Comparison of ENCODE assay signal across 8 cellular contexts in genomic region chr20:57089701-57090144, GRCh38.
A peak's percentile ranks its signal among the peaks of the same experiment; 100 is the strongest.
DNase-seq lines count a peak whose midpoint lies in the region; ATAC-seq, FAIRE-seq and TF ChIP-seq lines count a peak whose summit lies in the region.

No MANE protein-coding gene starts in this region.

- H3K9me3 ChIP-seq in A549, result no peaks in the 10 kb centered on the region

- POLR2A ChIA-PET in A549 (lab: Yijun Ruan, JAX) (no interaction called here), RWPE1 (lab: Yijun Ruan, JAX; ENCODE audit: low non-redundant PET) (no interaction called here)

- no peak for FAIRE-seq in A549 (lab: Jason Lieb, UNC)

- CTCF ChIA-PET in A549 (lab: Yijun Ruan, JAX) (interaction anchor here (0.6 to 10.8 kb wide), 39 partner anchors 9 to 539 kb away, joined by 3 to 244 read pairs (median 5); partner anchors contain the start of genes RAE1 and SPO11), RWPE1 (lab: Yijun Ruan, JAX) (interaction anchor here (0.5 to 4.2 kb wide), 27 partner anchors 8 to 979 kb away, joined by 3 to 154 read pairs (median 3); partner anchors contain the start of gene SPO11)

- H3K4me1 ChIP-seq in A549, result no peaks in the 10 kb centered on the region

- ATAC-seq in A549, result peak; percentile 82 to 95
- ATAC-seq in HG03354 (IDR thresholded peaks at IDR 0.05; ENCODE audit: poor library complexity, severe bottlenecking, unreplicated experiment), result peak; percentile 73
- no peak for ATAC-seq in GM18505 (IDR thresholded peaks at IDR 0.05; ENCODE audit: unreplicated experiment)

- H3K4me3 ChIP-seq in A549, result no peak overlapping the region

- H3K4me2 ChIP-seq in A549, result no peak overlapping the region

- DNase-seq in A549 (ENCODE audit: low read depth in 1 of 2, low spot score in 1 of 2) (peak; percentile 61 to 71), RWPE1 (ENCODE audit: low spot score) (peak; percentile 87), head of caudate nucleus (peak; percentile 38 to 92 (median 80)), posterior cingulate gyrus (peak; percentile 55 to 96 (median 84))
- peak; percentile 7 for DNase-seq in activated T-helper 9 cell treated with anti-CD3 and anti-CD28 coated beads, Interleukin-2, amount 50 U/mL, for 16 hours (ENCODE audit: low read depth)

- peak; percentile 91 to 92 for TF ChIP-seq RAD21 in A549 (conservative IDR thresholded peaks at IDR 0.05 in 1 of 2, IDR thresholded peaks at IDR 0.05 in 1 of 2)

- WGBS in A549 (ENCODE audit: missing lambda C conversion rate), result 12% methylated on average over 9 of the region's 12 CpGs

- no peak for TF ChIP-seq POLR2A in A549 (IDR thresholded peaks at IDR 0.05; ENCODE audit: low read length)
- TF ChIP-seq POLR2A in GM18505 (IDR thresholded peaks at IDR 0.05; ENCODE audit: borderline replicate concordance, extremely low read depth, insufficient read depth, insufficient read length), result no peak

- peak; percentile 92 for TF ChIP-seq CTCF in A549 (IDR thresholded peaks at IDR 0.05)
- TF ChIP-seq CTCF in GM12874 (IDR thresholded peaks at IDR 0.05; ENCODE audit: insufficient read depth, low read depth, low read length), result peak; percentile 92
- peak; percentile 100 for TF ChIP-seq CTCF in RWPE1 (conservative IDR thresholded peaks at IDR 0.05; ENCODE audit: low read depth)

- H3K27ac ChIP-seq in A549 (no peak overlapping the region), RWPE1 (no peak overlapping the region)

- TF ChIP-seq EP300 in A549 (IDR thresholded peaks at IDR 0.05), result no peak

- intact Hi-C loops in head of caudate nucleus (cut with DNase I) (loop anchor here (10.0 kb wide), 1 partner anchor 175 kb away; the partner anchor contains the start of gene BMP7), posterior cingulate gyrus (cut with DNase I) (loop anchor here (1.0 to 10.0 kb wide), 2 partner anchors 175 to 257 kb away; partner anchors contain the start of gene BMP7)

TF ChIP-seq in A549, 52 proteins besides CTCF, POLR2A, EP300 and RAD21:
- no peak for TF ChIP-seq JUN (IDR thresholded peaks at IDR 0.05)
- TF ChIP-seq SMC3 (IDR thresholded peaks at IDR 0.05), result peak; percentile 93
- no peak for TF ChIP-seq SREBF2 (IDR thresholded peaks at IDR 0.05)
- no peak for TF ChIP-seq CBX8 (IDR thresholded peaks at IDR 0.05)
- no peak for TF ChIP-seq ATOH8 (CRISPR knock-in tag; IDR thresholded peaks at IDR 0.05; ENCODE audit: low read depth)
- no peak for TF ChIP-seq PHF8 (IDR thresholded peaks at IDR 0.05; ENCODE audit: borderline replicate concordance, low read depth)
- TF ChIP-seq PBX3 (IDR thresholded peaks at IDR 0.05), result no peak
- no peak for TF ChIP-seq TFCP2L1 (CRISPR knock-in tag; IDR thresholded peaks at IDR 0.05)

Comparison
In these comparisons a context has a peak if more than half of its experiments do, and no peak if none do; other contexts are left out.
1. DNase-seq: peak in every context shown above with its lines; median percentile 87 in RWPE1; 84 in posterior cingulate gyrus; 80 in head of caudate nucleus; 66 in A549; 7 in activated T-helper 9 cell treated with anti-CD3 and anti-CD28 coated beads, Interleukin-2, amount 50 U/mL, for 16 hours.